In the genomic region with DNA sequence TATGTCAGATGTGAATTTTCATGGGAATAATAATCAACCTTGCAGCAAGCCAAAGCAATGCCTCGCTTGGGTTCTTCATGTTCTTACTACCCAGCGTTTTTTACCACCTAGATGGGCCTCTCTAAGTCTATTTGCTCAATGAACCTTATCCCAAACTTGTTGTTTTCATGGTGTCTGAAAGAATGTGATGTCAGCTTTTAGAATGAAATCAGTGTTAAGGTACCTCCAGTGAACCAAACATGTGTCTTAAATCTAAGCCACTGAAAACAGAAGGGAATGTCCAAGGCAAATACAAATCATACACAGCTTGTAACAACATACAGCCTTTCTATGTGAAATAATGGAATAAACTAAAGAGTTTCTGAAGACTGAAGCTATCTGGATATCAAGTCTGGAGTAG, we compare ENCODE assay signal across 20 cellular contexts. TPM values are rescaled to one million over a fixed set of nuclear protein-coding genes. Genes with fewer than 3 reads are reported as not detected.
DNase-seq lines count a peak whose midpoint lies in the region; ATAC-seq, FAIRE-seq and TF ChIP-seq lines count a peak whose summit lies in the region.
"Had no signal": no experiment of that assay in that cellular context is flagged by ENCODE, and none has a peak within 500 bp of the region (broad histone marks: within the 10 kb centered on the region; RNA-seq: fewer than 3 reads in every experiment).

No MANE protein-coding gene starts in this region.

- no peak overlapping the region for H3K14ac ChIP-seq in neuronal stem cell (ENCODE audit: low read length)

- peak; percentile 29 for ATAC-seq in HG02852 (IDR thresholded peaks at IDR 0.05; ENCODE audit: unreplicated experiment)

- no peak overlapping the region for H4K8ac ChIP-seq in neuronal stem cell (ENCODE audit: low read depth, low read length)

- no peak for TF ChIP-seq CTCF in Peyer's patch (IDR thresholded peaks at IDR 0.05)

- TF ChIP-seq POLR2A in Peyer's patch (IDR thresholded peaks at IDR 0.05) = no peak

- H3K27ac ChIP-seq in epithelial cell of prostate (peak overlapping the region; percentile 77), neuronal stem cell (replicated peaks; ENCODE audit: low read length) (no peak overlapping the region), Peyer's patch (no peak overlapping the region)
- H3K27ac ChIP-seq: GM23248 had no signal

- no peak overlapping the region for H3K18ac ChIP-seq in neuronal stem cell (ENCODE audit: low read length)

- DNase-seq in GM19239 (ENCODE audit: insufficient read length, low spot score) (no peak), epithelial cell of prostate (ENCODE audit: low read depth, low spot score) (no peak), pons (ENCODE audit: low spot score) (no peak), neuronal stem cell (ENCODE audit: low spot score) (no peak), Peyer's patch (no peak), NCI-H2081 treated with DMSO at 0.1 percent for 48 hours (lab: John Stamatoyannopoulos, UW) (no peak)
- DNase-seq: C1 segment of cervical spinal cord; CD4-positive, alpha-beta memory T cell; COR-L47; DMS153; DND-41; GM23248; H7; HCEC 1CT had no signal

- H3K9ac ChIP-seq in neuronal stem cell (ENCODE audit: low read depth, low read length, poor library complexity) = no peak overlapping the region
- H3K9ac ChIP-seq: GM23248 had no signal

- H3K23ac ChIP-seq in neuronal stem cell (ENCODE audit: low read depth, low read length, poor library complexity) = no peak overlapping the region

- H3K27me3 ChIP-seq in neuronal stem cell (ENCODE audit: control insufficient read depth in 3 of 3, insufficient read depth in 3 of 3, low read depth in 1 of 3, low read length in 3 of 3) (no peaks in the 10 kb centered on the region), Peyer's patch (no peaks in the 10 kb centered on the region)

- H4K91ac ChIP-seq in neuronal stem cell (ENCODE audit: low read depth, low read length, poor library complexity) = no peak overlapping the region

- WGBS in neuronal stem cell (ENCODE audit: extremely low coverage in 2 of 2, insufficient read length in 2 of 2, insufficient replicate concordance in 1 of 2), 2 donors = no CpG with 5 or more reads among the region's 2 CpGs

- no peak overlapping the region for H2BK12ac ChIP-seq in neuronal stem cell (ENCODE audit: low read length)

- no peak overlapping the region for H2BK120ac ChIP-seq in neuronal stem cell (ENCODE audit: low read depth, low read length)

- no peaks in the 10 kb centered on the region for H3K79me1 ChIP-seq in neuronal stem cell (ENCODE audit: low read depth, low read length)

- H3K4me2 ChIP-seq in neuronal stem cell (ENCODE audit: insufficient read depth, low read length, poor library complexity, severe bottlenecking) = no peak overlapping the region

- no peak overlapping the region for H2BK15ac ChIP-seq in neuronal stem cell (ENCODE audit: low read length)

- FAIRE-seq in GM19239 (lab: Jason Lieb, UNC) = peak; percentile 37
- FAIRE-seq: G401.6, GM18507, H1 had no signal

- H3K4me1 ChIP-seq in neuronal stem cell (ENCODE audit: control insufficient read depth in 2 of 2, insufficient read depth in 1 of 2, low read depth in 1 of 2, low read length in 2 of 2) (no peaks in the 10 kb centered on the region), Peyer's patch (no peaks in the 10 kb centered on the region)

- H3K36me3 ChIP-seq in neuronal stem cell (replicated peaks in 1 of 2; ENCODE audit: control insufficient read depth in 2 of 2, insufficient read depth in 2 of 2, low read length in 2 of 2) (no peaks in the 10 kb centered on the region), Peyer's patch (no peaks in the 10 kb centered on the region)

- H3K4ac ChIP-seq in neuronal stem cell (ENCODE audit: low read length) = no peak overlapping the region

- no peak overlapping the region for H2AFZ ChIP-seq in neuronal stem cell (ENCODE audit: low read length)
- H2AFZ ChIP-seq: GM23248 had no signal

- no peak overlapping the region for H2AK5ac ChIP-seq in neuronal stem cell (ENCODE audit: low read depth, low read length)

- H3K4me3 ChIP-seq in neuronal stem cell (ENCODE audit: low read length in 2 of 2) (no peak overlapping the region), Peyer's patch (no peak overlapping the region)
- H3K4me3 ChIP-seq: GM23248 had no signal

- H3K9me3 ChIP-seq in neuronal stem cell (replicated peaks in 1 of 2; ENCODE audit: control insufficient read depth in 2 of 2, insufficient read depth in 1 of 2, low read depth in 1 of 2, low read length in 2 of 2) (no peaks in the 10 kb centered on the region), Peyer's patch (no peaks in the 10 kb centered on the region)

- H2BK5ac ChIP-seq in neuronal stem cell (ENCODE audit: low read length) = no peak overlapping the region

RNA-seq across cellular contexts. Expression of gene EPGN, which starts 6.7 kb away (rescaled TPM):
- polyA plus RNA-seq in neuronal stem cell (2013, experiment 1 of 2) = not detected
- polyA plus RNA-seq in neuronal stem cell (2013, experiment 2 of 2) = not detected
- not detected for total RNA-seq in Peyer's patch
- total RNA-seq: A172, A673, H1, H7 had no signal
- polyA plus RNA-seq: CD4-positive, alpha-beta memory T cell; H1 had no signal

RNA-seq across cellular contexts. Expression of gene EREG, which starts 50.0 kb away (rescaled TPM):
- polyA plus RNA-seq in neuronal stem cell (2013, experiment 1 of 2) = not detected
- polyA plus RNA-seq in neuronal stem cell (2013, experiment 2 of 2) = not detected
- 1 to 10 TPM in 3 of 4 donors, not detected in 1; 1.1 to 2.8 (median 1.7) TPM for total RNA-seq in Peyer's patch
- total RNA-seq: A172; CD4-positive, alpha-beta memory T cell; H1; H7 had no signal
- polyA plus RNA-seq: CD4-positive, alpha-beta memory T cell; H1 had no signal
